In the genomic region with DNA sequence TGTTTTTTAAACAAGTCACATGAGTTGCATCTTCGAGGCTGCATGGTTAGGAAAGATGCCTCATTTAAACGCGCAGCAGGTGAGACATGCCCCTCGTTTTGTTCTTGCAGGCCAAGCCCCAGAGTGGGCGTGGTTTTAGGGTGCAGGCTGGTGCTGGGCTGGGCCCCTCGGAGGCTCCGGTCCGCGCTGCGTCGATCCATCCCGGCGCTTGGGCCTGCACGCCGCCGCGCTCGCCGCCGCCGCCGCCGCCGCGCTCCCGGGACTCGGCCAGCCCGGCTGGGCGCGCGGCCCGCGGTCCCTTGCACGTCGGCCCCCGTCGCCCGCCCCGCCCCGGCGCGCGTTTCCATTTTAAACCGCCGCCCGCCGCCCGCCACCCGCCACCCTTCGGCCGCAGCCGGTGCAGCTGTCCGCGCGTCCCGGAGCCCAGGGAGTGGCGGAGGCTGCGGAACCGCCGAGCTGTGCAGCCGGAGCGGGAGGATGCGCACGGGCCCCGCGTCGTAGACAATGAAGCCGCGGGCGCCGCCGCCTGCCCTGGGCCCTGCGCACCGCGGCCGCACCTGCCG, we compare ENCODE assay signal across 9 cellular contexts.
DNase-seq lines count a peak whose midpoint lies in the region; ATAC-seq and TF ChIP-seq lines count a peak whose summit lies in the region.
"Had no signal": no experiment of that assay in that cellular context is flagged by ENCODE, and none has a peak within 500 bp of the region (broad histone marks: within the 10 kb centered on the region; RNA-seq: fewer than 3 reads in every experiment).

No MANE protein-coding gene starts in this region.

- H3K4me3 ChIP-seq in BE2C (ENCODE audit: low read depth, low read length), result peak overlapping the region; percentile 34
- peak overlapping the region; percentile 58 to 80 (median 59) for H3K4me3 ChIP-seq in breast epithelium
- peak overlapping the region; percentile 40 for H3K4me3 ChIP-seq in iPS-11a (ENCODE audit: low read depth, low read length)
- H3K4me3 ChIP-seq in retinal pigment epithelial cell (ENCODE audit: low read length), result peak overlapping the region; percentile 25

- ATAC-seq in HG02763 (IDR thresholded peaks at IDR 0.05; ENCODE audit: unreplicated experiment) (no peak), HG03521 (IDR thresholded peaks at IDR 0.05; ENCODE audit: unreplicated experiment) (no peak)

- DNase-seq in BE2C, result peak; percentile 81
- DNase-seq in HUDEP-2 (lab: John Stamatoyannopoulos, UW; ENCODE audit: unreplicated experiment in 76 of 76), result peak in 71 of 76 experiments; percentile 4 to 82 (median 63)
- DNase-seq in SK-MEL-5 (ENCODE audit: low read depth, low spot score), result peak; percentile 65
- no peak for DNase-seq in breast epithelium (ENCODE audit: low spot score in 2 of 2)
- peak; percentile 40 for DNase-seq in retinal pigment epithelial cell (ENCODE audit: low read depth)

- H3K27me3 ChIP-seq in BE2C (peaks cover 11% of the 10 kb centered on the region), breast epithelium (no peaks in the 10 kb centered on the region)

- in situ Hi-C loops in SK-MEL-5 (cut with HindIII; ENCODE audit: low pct_unique_long_range_greater_than_20kb, low sequenced_read_pairs), result no loop called here

- TF ChIP-seq POLR2A in breast epithelium (IDR thresholded peaks at IDR 0.05), result no peak

- no peaks in the 10 kb centered on the region for H3K9me3 ChIP-seq in BE2C
- H3K9me3 ChIP-seq in breast epithelium, result no peaks in the 10 kb centered on the region
- H3K9me3 ChIP-seq: neutrophil had no signal

- intact Hi-C loops in breast epithelium (cut with DNase I; ENCODE audit: low total_unique reads), result no loop called here

- H3K36me3 ChIP-seq in BE2C (no peaks in the 10 kb centered on the region), breast epithelium (no peaks in the 10 kb centered on the region)
- H3K36me3 ChIP-seq: neutrophil had no signal

- peak overlapping the region in 1 of 2 donors; percentile 69 for H3K27ac ChIP-seq in breast epithelium
- H3K27ac ChIP-seq: neutrophil had no signal

- H3K4me1 ChIP-seq in BE2C (peaks cover 9% of the 10 kb centered on the region), breast epithelium (peaks cover 5 to 10% of the 10 kb centered on the region in 2 donors)

- TF ChIP-seq CTCF in BE2C (IDR thresholded peaks at IDR 0.05; ENCODE audit: low read depth, low read length) (no peak), breast epithelium (IDR thresholded peaks at IDR 0.05) (no peak), retinal pigment epithelial cell (conservative IDR thresholded peaks at IDR 0.05; ENCODE audit: low read depth, low read length) (no peak)

Comparison
In these comparisons a context has a peak if more than half of its experiments do, and no peak if none do; other contexts are left out.
1. DNase-seq: peak in BE2C (single experiment), HUDEP-2 (71 of 76), SK-MEL-5 (single experiment) and retinal pigment epithelial cell (single experiment); none in breast epithelium (0 of 2).
2. Peak in every context shown above with its lines, with median percentiles within 50 percentile points of each other: H3K4me3 ChIP-seq.